In the genomic region with DNA sequence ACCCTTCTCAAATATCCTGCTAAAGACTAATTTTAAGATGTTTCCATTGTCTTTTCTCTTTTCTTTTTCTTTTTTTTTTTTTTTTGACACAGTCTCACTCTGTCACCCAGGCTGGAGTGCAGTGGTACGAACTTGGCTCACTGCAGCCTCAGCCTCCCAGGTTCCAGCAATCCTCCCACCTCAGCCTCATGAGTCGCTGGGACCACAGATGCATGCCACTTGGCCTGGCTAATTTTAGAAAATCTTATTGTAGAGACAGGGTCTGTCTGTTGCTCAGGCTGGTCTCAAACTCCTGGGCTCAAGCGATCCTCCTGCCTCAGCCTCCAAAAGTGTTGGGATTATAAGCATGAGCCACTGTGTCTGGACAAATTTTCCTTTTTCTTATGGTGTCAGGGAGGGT, we compare ENCODE assay signal across 23 cellular contexts. TPM values are rescaled to one million over a fixed set of nuclear protein-coding genes. Genes with fewer than 3 reads are reported as not detected.
DNase-seq lines count a peak whose midpoint lies in the region; ATAC-seq and TF ChIP-seq lines count a peak whose summit lies in the region.
"Had no signal": no experiment of that assay in that cellular context is flagged by ENCODE, and none has a peak within 500 bp of the region (broad histone marks: within the 10 kb centered on the region; RNA-seq: fewer than 3 reads in every experiment).

No MANE protein-coding gene starts in this region.

- H3K4me3 Mint-ChIP-seq in WTC11 (no peak overlapping the region), nephron (no peak overlapping the region)
- H3K4me3 Mint-ChIP-seq: activated CD4-positive, alpha-beta memory T cell treated with anti-CD3 and anti-CD28 coated beads, Interleukin-2, amount 10 ng/mL, durations not matched to agents 7 days and 5 days; memory B cell; T-helper 17 cell had no signal

- H3K79me2 ChIP-seq in Loucy (ENCODE audit: insufficient read depth, low read length), result peaks cover 81% of the 10 kb centered on the region

- no peaks in the 10 kb centered on the region for H3K9me2 ChIP-seq in Loucy (replicated peaks; ENCODE audit: low read depth, low read length)

- no peaks in the 10 kb centered on the region for H3F3A ChIP-seq in Loucy (ENCODE audit: low read depth)

- peaks cover 18% of the 10 kb centered on the region for H3K4me1 ChIP-seq in Loucy (ENCODE audit: insufficient read depth, low read length, poor library complexity, severe bottlenecking)

- peaks cover 18% of the 10 kb centered on the region for H4K20me1 ChIP-seq in Loucy (ENCODE audit: insufficient read depth, low read length, poor library complexity, severe bottlenecking)

- no peak overlapping the region for H2AFZ ChIP-seq in Loucy (ENCODE audit: low read length)

- no peak overlapping the region for H3K9ac ChIP-seq in Loucy (ENCODE audit: low read depth, low read length, poor library complexity, severe bottlenecking)

- H3K9me3 ChIP-seq in Loucy (ENCODE audit: insufficient read depth, low read depth, low read length), result no peaks in the 10 kb centered on the region
- H3K9me3 ChIP-seq: prostate gland, transverse colon had no signal

- no peaks in the 10 kb centered on the region for H3K36me3 ChIP-seq in Loucy (ENCODE audit: insufficient read depth, low read length)
- H3K36me3 ChIP-seq: prostate gland, transverse colon, WERI-Rb-1 had no signal

- H3K27me3 Mint-ChIP-seq in WTC11 (ENCODE audit: low read depth), result no peaks in the 10 kb centered on the region
- no peaks in the 10 kb centered on the region for H3K27me3 Mint-ChIP-seq in nephron (ENCODE audit: low read depth)
- H3K27me3 Mint-ChIP-seq: activated CD4-positive, alpha-beta memory T cell treated with anti-CD3 and anti-CD28 coated beads, Interleukin-2, amount 10 ng/mL, durations not matched to agents 7 days and 5 days; CD8-positive, alpha-beta memory T cell; central memory CD8-positive, alpha-beta T cell; memory B cell; stimulated activated naive CD8-positive, alpha-beta T cell treated with anti-CD3 and anti-CD28 coated beads, Interleukin-15, amount 100 ng/mL, for 72 hours; T-helper 17 cell had no signal

- DNase-seq in EL, result peak; percentile 26
- no peak for DNase-seq in WTC11 (ENCODE audit: low spot score)
- no peak for DNase-seq in GM10266 (ENCODE audit: extremely low spot score)
- no peak for DNase-seq in NCI-H187 (lab: John Stamatoyannopoulos, UW)
- no peak for DNase-seq in NCI-H2196 (lab: John Stamatoyannopoulos, UW; ENCODE audit: unreplicated experiment)
- DNase-seq: activated CD4-positive, alpha-beta memory T cell treated with anti-CD3 and anti-CD28 coated beads, Interleukin-2, amount 10 ng/mL, durations not matched to agents 7 days and 5 days; activated naive CD4-positive, alpha-beta T cell; CD8-positive, alpha-beta memory T cell; DMS53; H7; NCI-H1436 treated with DMSO at 0.1 percent for 48 hours; stimulated activated CD4-positive, alpha-beta T cell treated with anti-CD3 and anti-CD28 coated beads, Interleukin-2, amount 100 ng/mL, for 48 hours; stimulated activated naive CD8-positive, alpha-beta T cell treated with anti-CD3 and anti-CD28 coated beads, Interleukin-15, amount 100 ng/mL, for 72 hours; T-helper 17 cell; transverse colon; WERI-Rb-1 had no signal

- POLR2A ChIA-PET in WTC11 (lab: Charles Lee), result no interaction called here

- no peaks in the 10 kb centered on the region for H3K9me3 Mint-ChIP-seq in WTC11
- H3K9me3 Mint-ChIP-seq in nephron, result peaks cover 2% of the 10 kb centered on the region
- H3K9me3 Mint-ChIP-seq: central memory CD8-positive, alpha-beta T cell had no signal

- CTCF ChIA-PET in WTC11 (lab: Charles Lee), result interaction anchor here (1.7 kb wide), 1 partner anchor 29 kb away, joined by 5 read pairs; no protein-coding TSS in a partner anchor

- no peak overlapping the region for H3K4me3 ChIP-seq in Loucy (ENCODE audit: low read length, poor library complexity, severe bottlenecking)
- H3K4me3 ChIP-seq: prostate gland, skin epidermis, transverse colon had no signal

- H3K36me3 Mint-ChIP-seq in WTC11 (no peaks in the 10 kb centered on the region), nephron (ENCODE audit: low read depth) (peaks cover 22% of the 10 kb centered on the region)

- peaks cover 37% of the 10 kb centered on the region for H3K4me1 Mint-ChIP-seq in WTC11
- H3K4me1 Mint-ChIP-seq in nephron, result peaks cover 56% of the 10 kb centered on the region

- H3K27ac Mint-ChIP-seq in WTC11 (0 out of 2 replicates have a peak overlapping the region, but pooled peaks have one; percentile 13), nephron (peak overlapping the region; percentile 50 to 57 (median 55))
- H3K27ac Mint-ChIP-seq: activated CD4-positive, alpha-beta memory T cell treated with anti-CD3 and anti-CD28 coated beads, Interleukin-2, amount 10 ng/mL, durations not matched to agents 7 days and 5 days; memory B cell; T-helper 17 cell had no signal

- H3K4me2 ChIP-seq in Loucy (ENCODE audit: low read depth, low read length, poor library complexity, severe bottlenecking), result peak overlapping the region; percentile 49

- H3K27me3 ChIP-seq in Loucy (ENCODE audit: insufficient read depth, low read length, poor library complexity, severe bottlenecking), result no peaks in the 10 kb centered on the region
- H3K27me3 ChIP-seq: transverse colon had no signal

- ATAC-seq in WTC11 (no peak), GM18858 (IDR thresholded peaks at IDR 0.05; ENCODE audit: unreplicated experiment) (no peak)
- ATAC-seq: T-helper 17 cell had no signal

- TF ChIP-seq CTCF in Loucy (conservative IDR thresholded peaks at IDR 0.05; ENCODE audit: low read length) (no peak), WTC11 (IDR thresholded peaks at IDR 0.05) (no peak), nephron (IDR thresholded peaks at IDR 0.05; ENCODE audit: unreplicated experiment in 3 of 3) (no peak), GM10266 (IDR thresholded peaks at IDR 0.05; ENCODE audit: control insufficient read depth, insufficient read depth, low read depth, missing control alignments) (no peak)

TF ChIP-seq in WTC11, 78 proteins besides CTCF, POLR2A, EP300 and RAD21:
- no peak for TF ChIP-seq ZNF416 (CRISPR knock-in tag; IDR thresholded peaks at IDR 0.05)
- no peak for TF ChIP-seq CBFB (CRISPR knock-in tag; IDR thresholded peaks at IDR 0.05; ENCODE audit: low read depth)
- TF ChIP-seq PREB (CRISPR knock-in tag; IDR thresholded peaks at IDR 0.05; ENCODE audit: borderline replicate concordance), result no peak
- no peak for TF ChIP-seq PRRX2 (CRISPR knock-in tag; IDR thresholded peaks at IDR 0.05)
- TF ChIP-seq ARID4B (CRISPR knock-in tag; IDR thresholded peaks at IDR 0.05; ENCODE audit: borderline replicate concordance), result no peak
- TF ChIP-seq ERG (CRISPR knock-in tag; IDR thresholded peaks at IDR 0.05), result no peak
- no peak for TF ChIP-seq ZNF219 (CRISPR knock-in tag; IDR thresholded peaks at IDR 0.05; ENCODE audit: borderline replicate concordance)
- TF ChIP-seq NFATC4 (CRISPR knock-in tag; IDR thresholded peaks at IDR 0.05), result no peak
- TF ChIP-seq ZNF263 (CRISPR knock-in tag; IDR thresholded peaks at IDR 0.05; ENCODE audit: low read depth), result no peak

RNA-seq across cellular contexts. Expression of gene SOCS5, which starts 49.0 kb away (rescaled TPM):
- 12.1 to 13.5 TPM (median 13.1 TPM) in 3 replicates for total RNA-seq in WTC11 (2021)
